In genomic region chr13:19152403-19152802, GRCh38 we compare ENCODE assay signal across 23 cellular contexts. TPM values are rescaled to one million over a fixed set of nuclear protein-coding genes. Genes with fewer than 3 reads are reported as not detected.
"Had no signal": no experiment of that assay in that cellular context is flagged by ENCODE, and none has a peak within 500 bp of the region (broad histone marks: within the 10 kb centered on the region; RNA-seq: fewer than 3 reads in every experiment).

No MANE protein-coding gene starts in this region.

- H3K4me3 ChIP-seq: K562, SJSA1, SK-N-MC had no signal

- H3K4me1 ChIP-seq: SJSA1 had no signal

- H3K36me3 Mint-ChIP-seq: IgD-negative memory B cell had no signal

- H3K27ac Mint-ChIP-seq: IgD-negative memory B cell had no signal

- H3K36me3 ChIP-seq: SJSA1 had no signal

- H3K27me3 ChIP-seq: SJSA1 had no signal

- H3K4me3 Mint-ChIP-seq: IgD-negative memory B cell had no signal

- H3K27ac ChIP-seq: HL-60, KMS-11, RWPE1, SJSA1, SK-N-MC had no signal

- DNase-seq: Kasumi-1, NCI-H1092, NCI-H1105 treated with DMSO at 0.1 percent for 48 hours, NCI-H1417 treated with DMSO at 0.1 percent for 48 hours, NCI-H146, NCI-H1694 treated with DMSO at 0.1 percent for 48 hours, NCI-H2029, NCI-H2081 treated with DMSO at 0.1 percent for 48 hours, NCI-H2171, NCI-H226, NCI-H446, NCI-H510A, NCI-H524 treated with DMSO at 0.1 percent for 48 hours, NCI-H69, NCI-H774, SIG-M5 had no signal

- H3K4me1 Mint-ChIP-seq: IgD-negative memory B cell had no signal

- H3K27me3 Mint-ChIP-seq: IgD-negative memory B cell had no signal

- ATAC-seq: K562 had no signal

- H3K9me3 ChIP-seq: SJSA1 had no signal

RNA-seq across cellular contexts. Expression of gene TUBA3C, which starts 29.2 kb away (rescaled TPM):
- total RNA-seq: SJSA1 had no signal
- polyA plus RNA-seq: IgD-negative memory B cell had no signal
